Comparison of ENCODE assay signal across 2 cellular contexts in the genomic region with DNA sequence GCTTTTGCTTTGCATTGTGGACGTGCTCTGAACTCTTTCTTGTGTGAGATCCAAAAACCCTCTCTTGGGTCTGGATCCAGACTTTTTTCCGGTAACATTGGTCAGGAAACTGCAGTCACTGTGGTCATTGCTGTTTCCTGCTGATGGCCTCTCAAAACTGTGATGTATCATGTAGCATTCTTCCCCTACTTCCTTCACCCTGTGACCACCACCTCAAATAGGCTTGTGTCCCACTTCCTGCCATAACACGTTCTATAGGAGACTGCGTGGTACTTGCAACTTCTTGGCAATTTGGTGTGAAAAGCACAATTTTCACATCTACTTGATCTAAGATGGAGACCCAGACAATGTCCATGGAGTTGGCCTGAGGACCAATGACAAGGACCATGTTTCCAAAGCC.
TF ChIP-seq lines count a peak whose summit lies in the region.

No MANE protein-coding gene starts in this region.

TF ChIP-seq in liver, 16 proteins besides CTCF, POLR2A, EP300 and RAD21:
- no peak for TF ChIP-seq FOXA1 (IDR thresholded peaks at IDR 0.05)
- TF ChIP-seq NR2F2 (IDR thresholded peaks at IDR 0.05): peak; percentile 72
- TF ChIP-seq GABPA (IDR thresholded peaks at IDR 0.05 in 1 of 2, conservative IDR thresholded peaks at IDR 0.05 in 1 of 2): peak in 1 of 2 donors; percentile 26
- no peak for TF ChIP-seq JUND (IDR thresholded peaks at IDR 0.05)
- TF ChIP-seq EGR1 (IDR thresholded peaks at IDR 0.05; ENCODE audit: low read depth in 2 of 2): peak in 1 of 2 donors; percentile 2
- TF ChIP-seq, protein P1, sequence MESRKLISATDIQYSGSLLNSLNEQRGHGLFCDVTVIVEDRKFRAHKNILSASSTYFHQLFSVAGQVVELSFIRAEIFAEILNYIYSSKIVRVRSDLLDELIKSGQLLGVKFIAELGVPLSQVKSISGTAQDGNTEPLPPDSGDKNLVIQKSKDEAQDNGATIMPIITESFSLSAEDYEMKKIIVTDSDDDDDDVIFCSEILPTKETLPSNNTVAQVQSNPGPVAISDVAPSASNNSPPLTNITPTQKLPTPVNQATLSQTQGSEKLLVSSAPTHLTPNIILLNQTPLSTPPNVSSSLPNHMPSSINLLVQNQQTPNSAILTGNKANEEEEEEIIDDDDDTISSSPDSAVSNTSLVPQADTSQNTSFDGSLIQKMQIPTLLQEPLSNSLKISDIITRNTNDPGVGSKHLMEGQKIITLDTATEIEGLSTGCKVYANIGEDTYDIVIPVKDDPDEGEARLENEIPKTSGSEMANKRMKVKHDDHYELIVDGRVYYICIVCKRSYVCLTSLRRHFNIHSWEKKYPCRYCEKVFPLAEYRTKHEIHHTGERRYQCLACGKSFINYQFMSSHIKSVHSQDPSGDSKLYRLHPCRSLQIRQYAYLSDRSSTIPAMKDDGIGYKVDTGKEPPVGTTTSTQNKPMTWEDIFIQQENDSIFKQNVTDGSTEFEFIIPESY (IDR thresholded peaks at IDR 0.05): no peak
- no peak for TF ChIP-seq TAF1 (conservative IDR thresholded peaks at IDR 0.05)

TF ChIP-seq in HepG2, 621 proteins besides CTCF, POLR2A, EP300 and RAD21:
- TF ChIP-seq POGK (CRISPR knock-in tag; conservative IDR thresholded peaks at IDR 0.05) (no peak), NFIB (CRISPR knock-in tag; IDR thresholded peaks at IDR 0.05; ENCODE audit: borderline replicate concordance) (no peak), ZNF562 (CRISPR knock-in tag; IDR thresholded peaks at IDR 0.05; ENCODE audit: borderline replicate concordance) (no peak), ZNF549 (CRISPR knock-in tag; IDR thresholded peaks at IDR 0.05) (no peak), KLF16 (CRISPR knock-in tag; IDR thresholded peaks at IDR 0.05) (no peak), SNRNP70 (IDR thresholded peaks at IDR 0.05; ENCODE audit: low read depth, low read length) (no peak), ZNF891 (CRISPR knock-in tag; IDR thresholded peaks at IDR 0.05) (no peak), ZNF792 (CRISPR knock-in tag; IDR thresholded peaks at IDR 0.05) (no peak), JUND (CRISPR knock-in tag; IDR thresholded peaks at IDR 0.05) (no peak), MTA3 (CRISPR knock-in tag; IDR thresholded peaks at IDR 0.05) (no peak), HNF1A (IDR thresholded peaks at IDR 0.05; ENCODE audit: low read depth) (no peak), HNF1A (CRISPR knock-in tag; IDR thresholded peaks at IDR 0.05; ENCODE audit: borderline replicate concordance) (no peak), ZBTB38 (CRISPR knock-in tag; IDR thresholded peaks at IDR 0.05) (no peak), MTF1 (CRISPR knock-in tag; IDR thresholded peaks at IDR 0.05) (no peak), ZFP41 (CRISPR knock-in tag; IDR thresholded peaks at IDR 0.05; ENCODE audit: borderline replicate concordance) (no peak), FOXO1 (CRISPR knock-in tag; IDR thresholded peaks at IDR 0.05) (no peak), SMARCC2 (IDR thresholded peaks at IDR 0.05) (no peak)
- TF ChIP-seq, protein P2, sequence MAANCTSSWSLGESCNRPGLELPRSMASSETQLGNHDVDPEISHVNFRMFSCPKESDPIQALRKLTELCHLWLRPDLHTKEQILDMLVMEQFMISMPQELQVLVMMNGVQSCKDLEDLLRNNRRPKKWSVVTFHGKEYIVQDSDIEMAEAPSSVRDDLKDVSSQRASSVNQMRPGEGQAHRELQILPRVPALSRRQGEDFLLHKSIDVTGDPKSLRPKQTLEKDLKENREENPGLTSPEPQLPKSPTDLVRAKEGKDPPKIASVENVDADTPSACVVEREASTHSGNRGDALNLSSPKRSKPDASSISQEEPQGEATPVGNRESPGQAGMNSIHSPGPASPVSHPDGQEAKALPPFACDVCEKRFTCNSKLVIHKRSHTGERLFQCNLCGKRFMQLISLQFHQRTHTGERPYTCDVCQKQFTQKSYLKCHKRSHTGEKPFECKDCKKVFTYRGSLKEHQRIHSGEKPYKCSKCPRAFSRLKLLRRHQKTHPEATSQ (CRISPR knock-in tag; IDR thresholded peaks at IDR 0.05; ENCODE audit: borderline replicate concordance): no peak
- TF ChIP-seq, protein P3, sequence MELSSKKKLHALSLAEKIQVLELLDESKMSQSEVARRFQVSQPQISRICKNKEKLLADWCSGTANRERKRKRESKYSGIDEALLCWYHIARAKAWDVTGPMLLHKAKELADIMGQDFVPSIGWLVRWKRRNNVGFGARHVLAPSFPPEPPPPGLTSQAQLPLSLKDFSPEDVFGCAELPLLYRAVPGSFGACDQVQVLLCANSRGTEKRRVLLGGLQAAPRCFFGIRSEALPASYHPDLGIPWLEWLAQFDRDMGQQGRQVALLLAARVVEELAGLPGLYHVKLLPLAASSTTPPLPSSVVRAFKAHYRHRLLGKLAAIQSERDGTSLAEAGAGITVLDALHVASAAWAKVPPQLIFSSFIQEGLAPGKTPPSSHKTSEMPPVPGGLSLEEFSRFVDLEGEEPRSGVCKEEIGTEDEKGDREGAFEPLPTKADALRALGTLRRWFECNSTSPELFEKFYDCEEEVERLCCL (CRISPR knock-in tag; IDR thresholded peaks at IDR 0.05; ENCODE audit: borderline replicate concordance): no peak
- TF ChIP-seq, protein P4, sequence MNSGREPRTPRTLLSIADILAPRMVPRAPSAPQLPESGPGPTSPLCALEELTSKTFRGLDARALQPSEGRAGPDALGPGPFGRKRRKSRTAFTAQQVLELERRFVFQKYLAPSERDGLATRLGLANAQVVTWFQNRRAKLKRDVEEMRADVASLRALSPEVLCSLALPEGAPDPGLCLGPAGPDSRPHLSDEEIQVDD (CRISPR knock-in tag; IDR thresholded peaks at IDR 0.05; ENCODE audit: borderline replicate concordance): no peak
- TF ChIP-seq, protein P5, sequence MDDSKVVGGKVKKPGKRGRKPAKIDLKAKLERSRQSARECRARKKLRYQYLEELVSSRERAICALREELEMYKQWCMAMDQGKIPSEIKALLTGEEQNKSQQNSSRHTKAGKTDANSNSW (CRISPR knock-in tag; IDR thresholded peaks at IDR 0.05; ENCODE audit: borderline replicate concordance): no peak
